Comparison of ENCODE assay signal across 9 cellular contexts in genomic region chr21:28858424-28858823, GRCh38.
"Had no signal": no experiment of that assay in that cellular context is flagged by ENCODE, and none has a peak within 500 bp of the region (broad histone marks: within the 10 kb centered on the region; RNA-seq: fewer than 3 reads in every experiment).

No MANE protein-coding gene starts in this region.

- H3K4me3 ChIP-seq: GM23338 had no signal

- H3K4me2 ChIP-seq: GM23338 had no signal

- H2AFZ ChIP-seq: GM23338 had no signal

- H3K27ac ChIP-seq: HL-60 had no signal

- DNase-seq: H9, HCEC 1CT, HFFc6, IMR-90, KBM-7 had no signal

- ATAC-seq: GM23338 had no signal

- FAIRE-seq: H1, H54 had no signal
